13 cellular contexts compared by ENCODE assay signal in genomic region chr18:2857491-2858063, GRCh38. TPM values are rescaled to one million over a fixed set of nuclear protein-coding genes. Genes with fewer than 3 reads are reported as not detected.
A peak's percentile ranks its signal among the peaks of the same experiment; 100 is the strongest.
DNase-seq lines count a peak whose midpoint lies in the region; ATAC-seq and TF ChIP-seq lines count a peak whose summit lies in the region.
"Had no signal": no experiment of that assay in that cellular context is flagged by ENCODE, and none has a peak within 500 bp of the region (broad histone marks: within the 10 kb centered on the region; RNA-seq: fewer than 3 reads in every experiment).

No MANE protein-coding gene starts in this region.

- no peak for ATAC-seq in activated CD8-positive, alpha-beta memory T cell treated with anti-CD3 and anti-CD28 coated beads, Interleukin-2, amount 10 ng/mL, durations not matched to agents 7 days and 5 days
- ATAC-seq in HG03460 (IDR thresholded peaks at IDR 0.05; ENCODE audit: unreplicated experiment): no peak

- H3K27ac Mint-ChIP-seq in activated CD8-positive, alpha-beta memory T cell treated with anti-CD3 and anti-CD28 coated beads, Interleukin-2, amount 10 ng/mL, durations not matched to agents 7 days and 5 days: no peak overlapping the region
- H3K27ac Mint-ChIP-seq: memory B cell had no signal

- H3K27ac ChIP-seq in vagina: peak overlapping the region; percentile 75
- H3K27ac ChIP-seq: 22Rv1 had no signal

- peaks cover 36% of the 10 kb centered on the region for H3K4me1 ChIP-seq in vagina

- no peak overlapping the region for H3K4me3 Mint-ChIP-seq in activated CD8-positive, alpha-beta memory T cell treated with anti-CD3 and anti-CD28 coated beads, Interleukin-2, amount 10 ng/mL, durations not matched to agents 7 days and 5 days
- H3K4me3 Mint-ChIP-seq: memory B cell had no signal

- H3K27me3 ChIP-seq in vagina: no peaks in the 10 kb centered on the region

- no peak for TF ChIP-seq CTCF in vagina (IDR thresholded peaks at IDR 0.05)

- H3K4me1 Mint-ChIP-seq in activated CD8-positive, alpha-beta memory T cell treated with anti-CD3 and anti-CD28 coated beads, Interleukin-2, amount 10 ng/mL, durations not matched to agents 7 days and 5 days: peaks cover 1% of the 10 kb centered on the region
- H3K4me1 Mint-ChIP-seq: memory B cell had no signal

- no peaks in the 10 kb centered on the region for H3K9me3 Mint-ChIP-seq in activated CD8-positive, alpha-beta memory T cell treated with anti-CD3 and anti-CD28 coated beads, Interleukin-2, amount 10 ng/mL, durations not matched to agents 7 days and 5 days (ENCODE audit: low read depth)

- H3K36me3 Mint-ChIP-seq in activated CD8-positive, alpha-beta memory T cell treated with anti-CD3 and anti-CD28 coated beads, Interleukin-2, amount 10 ng/mL, durations not matched to agents 7 days and 5 days: no peaks in the 10 kb centered on the region

- DNase-seq in activated CD8-positive, alpha-beta memory T cell treated with anti-CD3 and anti-CD28 coated beads, Interleukin-2, amount 10 ng/mL, durations not matched to agents 7 days and 5 days: peak; percentile 30
- no peak for DNase-seq in activated CD8-positive, alpha-beta memory T cell treated with anti-CD3 and anti-CD28 coated beads for 24 hours
- DNase-seq in fibroblast of peridontal ligament (ENCODE audit: extremely low read depth) (peak; percentile 86), myocyte (ENCODE audit: low read depth) (peak; percentile 41), vagina (ENCODE audit: extremely low spot score in 2 of 2) (peak; percentile 61 to 99), NCI-H2196 (lab: John Stamatoyannopoulos, UW; ENCODE audit: unreplicated experiment) (no peak)
- no peak for DNase-seq in activated naive CD4-positive, alpha-beta T cell treated with Interleukin-2 at 50 U/mL for 16 hours
- DNase-seq: activated T-cell treated with anti-CD3 and anti-CD28 coated beads, Interleukin-2, amount 50 U/mL, for 1 hour; NCI-H524; T-helper 2 cell had no signal

- H3K27me3 Mint-ChIP-seq in activated CD8-positive, alpha-beta memory T cell treated with anti-CD3 and anti-CD28 coated beads, Interleukin-2, amount 10 ng/mL, durations not matched to agents 7 days and 5 days: peaks cover 29% of the 10 kb centered on the region
- H3K27me3 Mint-ChIP-seq: memory B cell had no signal

- H3K9me3 ChIP-seq in vagina: peaks cover 5% of the 10 kb centered on the region

- no peak for TF ChIP-seq POLR2A in vagina (IDR thresholded peaks at IDR 0.05)

- no peak overlapping the region for H3K4me3 ChIP-seq in vagina

- no peaks in the 10 kb centered on the region for H3K36me3 ChIP-seq in vagina

- CTCF ChIA-PET in activated CD8-positive, alpha-beta memory T cell treated with anti-CD3 and anti-CD28 coated beads, Interleukin-2, amount 10 ng/mL, durations not matched to agents 7 days and 5 days (lab: Charles Lee): no interaction called here

- intact Hi-C loops in vagina (cut with DNase I): loop anchor here (10.0 kb wide), 1 partner anchor 57 kb away; no protein-coding TSS in a partner anchor

RNA-seq across cellular contexts. Expression of gene EMILIN2, which starts 10.8 kb away (rescaled TPM):
- 10 to 100 TPM; 17.3 to 19.0 TPM for total RNA-seq in activated CD8-positive, alpha-beta memory T cell treated with anti-CD3 and anti-CD28 coated beads, Interleukin-2, amount 10 ng/mL, durations not matched to agents 7 days and 5 days
- total RNA-seq in myocyte (0.21 and 1.6 TPM in 2 replicates), vagina (26.8 TPM)
- 0.44 TPM for polyA plus RNA-seq in myocyte (2012)

Comparison
In these comparisons a context has a peak if more than half of its experiments do, and no peak if none do; other contexts are left out.
1. DNase-seq: peak in activated CD8-positive, alpha-beta memory T cell treated with anti-CD3 and anti-CD28 coated beads, Interleukin-2, amount 10 ng/mL, durations not matched to agents 7 days and 5 days (single experiment), fibroblast of peridontal ligament (single experiment), myocyte (single experiment) and vagina (2 of 2); none in activated CD8-positive, alpha-beta memory T cell treated with anti-CD3 and anti-CD28 coated beads for 24 hours (single experiment), NCI-H2196 (single experiment) and activated naive CD4-positive, alpha-beta T cell treated with Interleukin-2 at 50 U/mL for 16 hours (single experiment).